In genomic region chr3:125682610-125683009, GRCh38 we compare ENCODE assay signal across 8 cellular contexts.
A peak's percentile ranks its signal among the peaks of the same experiment; 100 is the strongest.
DNase-seq lines count a peak whose midpoint lies in the region; FAIRE-seq and TF ChIP-seq lines count a peak whose summit lies in the region.
"Not testable (repeated sequence)": the region's sequence is repeated elsewhere in the genome, so short reads cannot be mapped to it uniquely, and the experiment has no call there.

No MANE protein-coding gene starts in this region.

- not testable (repeated sequence) for H3K4me3 Mint-ChIP-seq in neural progenitor cell

- POLR2A ChIA-PET in RWPE1 (lab: Yijun Ruan, JAX; ENCODE audit: low non-redundant PET), result interaction anchor here (0.7 kb wide), 1 partner anchor 19 kb away, joined by 8 read pairs; no protein-coding TSS in a partner anchor

- CTCF ChIA-PET in RWPE1 (lab: Yijun Ruan, JAX), result not testable (repeated sequence)

- H4K20me1 ChIP-seq in neural progenitor cell (ENCODE audit: low read depth), result not testable (repeated sequence)

- H3K4me2 ChIP-seq in neural progenitor cell, result not testable (repeated sequence)

- H3K79me2 ChIP-seq in neural progenitor cell (ENCODE audit: low read depth), result not testable (repeated sequence)

- TF ChIP-seq CTCF in RWPE1 (conservative IDR thresholded peaks at IDR 0.05; ENCODE audit: low read depth); fibroblast of villous mesenchyme (IDR thresholded peaks at IDR 0.05; ENCODE audit: insufficient read depth, low read depth, low read length); kidney (IDR thresholded peaks at IDR 0.05; ENCODE audit: borderline replicate concordance, extremely low read depth, insufficient read depth); neural progenitor cell (IDR thresholded peaks at IDR 0.05): not testable (repeated sequence)

- peak overlapping the region; percentile 15; the same call in 1 of the 2 replicates for H3K27ac ChIP-seq in RWPE1
- H3K27ac ChIP-seq in cingulate gyrus (ENCODE audit: low read depth, low read length), result peak overlapping the region; percentile 47
- H3K27ac ChIP-seq in kidney (ENCODE audit: low read depth in 2 of 2, low read length in 2 of 2); neural progenitor cell: not testable (repeated sequence)

- H3K27me3 ChIP-seq in neural progenitor cell, result not testable (repeated sequence)

- not testable (repeated sequence) for H3K36me3 ChIP-seq in kidney (ENCODE audit: control insufficient read depth in 1 of 2, insufficient read depth in 2 of 2, low read length in 2 of 2); neural progenitor cell

- H2AFZ ChIP-seq in neural progenitor cell (replicated peaks), result not testable (repeated sequence)

- peak overlapping the region; percentile 42 for H3K27ac Mint-ChIP-seq in neural progenitor cell

- DNase-seq in GM04503 (ENCODE audit: low read depth) (peak; percentile 38), fibroblast of villous mesenchyme (ENCODE audit: low read depth) (peak; percentile 25), kidney (peak; percentile 35), skeletal muscle cell (ENCODE audit: low read depth) (peak; percentile 60), ureter (ENCODE audit: low spot score) (peak; percentile 75)
- not testable (repeated sequence) for DNase-seq in RWPE1 (ENCODE audit: low spot score); neural progenitor cell (ENCODE audit: low spot score)

- not testable (repeated sequence) for H3K9me3 ChIP-seq in kidney (ENCODE audit: control insufficient read depth in 1 of 2, low read length in 2 of 2); neural progenitor cell (ENCODE audit: low read depth)

- not testable (repeated sequence) for H3K36me3 Mint-ChIP-seq in neural progenitor cell

- not testable (repeated sequence) for FAIRE-seq in kidney (lab: Jason Lieb, UNC)

- not testable (repeated sequence) for H3K9ac ChIP-seq in kidney (ENCODE audit: low read length in 2 of 2); neural progenitor cell

- not testable (repeated sequence) for H3K4me1 ChIP-seq in kidney (ENCODE audit: control insufficient read depth in 1 of 2, insufficient read depth in 1 of 2, low read depth in 1 of 2, low read length in 2 of 2); neural progenitor cell

- intact Hi-C loops in kidney (cut with DNase I), result not testable (repeated sequence)

- H3K27me3 Mint-ChIP-seq in neural progenitor cell (ENCODE audit: insufficient read depth, low read depth), result peaks cover 12% of the 10 kb centered on the region

- not testable (repeated sequence) for H3K9me3 Mint-ChIP-seq in neural progenitor cell

- not testable (repeated sequence) for H3F3A ChIP-seq in neural progenitor cell (ENCODE audit: low read depth)

- H3K4me3 ChIP-seq in fibroblast of villous mesenchyme (ENCODE audit: low read depth, low read length); kidney (ENCODE audit: low read length in 2 of 2); neural progenitor cell; skeletal muscle cell (ENCODE audit: low read depth, low read length): not testable (repeated sequence)

- H3K4me1 Mint-ChIP-seq in neural progenitor cell, result peaks cover 25% of the 10 kb centered on the region
